In genomic region chr2:201432551-201433388, GRCh38 we compare ENCODE assay signal across 1 cellular context.
TF ChIP-seq lines count a peak whose summit lies in the region.

No MANE protein-coding gene starts in this region.

TF ChIP-seq in H1, 55 proteins besides CTCF, POLR2A, EP300 and RAD21:
- TF ChIP-seq HDAC2 (IDR thresholded peaks at IDR 0.05; ENCODE audit: borderline replicate concordance in 1 of 2, low read depth in 2 of 2, low read length in 2 of 2) (no peak), EZH2 (IDR thresholded peaks at IDR 0.05; ENCODE audit: low read depth, low read length, severe bottlenecking) (no peak), SP4 (IDR thresholded peaks at IDR 0.05; ENCODE audit: low read length) (no peak), PHF8 (conservative IDR thresholded peaks at IDR 0.05; ENCODE audit: low read depth, low read length) (no peak), USF2 (IDR thresholded peaks at IDR 0.05; ENCODE audit: low read length) (no peak)
- TF ChIP-seq, protein P1, sequence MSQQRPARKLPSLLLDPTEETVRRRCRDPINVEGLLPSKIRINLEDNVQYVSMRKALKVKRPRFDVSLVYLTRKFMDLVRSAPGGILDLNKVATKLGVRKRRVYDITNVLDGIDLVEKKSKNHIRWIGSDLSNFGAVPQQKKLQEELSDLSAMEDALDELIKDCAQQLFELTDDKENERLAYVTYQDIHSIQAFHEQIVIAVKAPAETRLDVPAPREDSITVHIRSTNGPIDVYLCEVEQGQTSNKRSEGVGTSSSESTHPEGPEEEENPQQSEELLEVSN (IDR thresholded peaks at IDR 0.05) = peak; percentile 60
